10 cellular contexts compared by ENCODE assay signal in genomic region chr11:61769169-61769920, GRCh38. TPM values are rescaled to one million over a fixed set of nuclear protein-coding genes. Genes with fewer than 3 reads are reported as not detected.
DNase-seq lines count a peak whose midpoint lies in the region; ATAC-seq and TF ChIP-seq lines count a peak whose summit lies in the region.
"Had no signal": no experiment of that assay in that cellular context is flagged by ENCODE, and none has a peak within 500 bp of the region (broad histone marks: within the 10 kb centered on the region; RNA-seq: fewer than 3 reads in every experiment).

No MANE protein-coding gene starts in this region.

- no peak overlapping the region for H3K4me3 Mint-ChIP-seq in stimulated activated naive B cell treated with anti-CD40 and anti-IgM and Interleukin-4, amounts not matched to agents 10 μg/mL and 1 μg/mL and 100 μg/mL, for 72 hours
- H3K4me3 Mint-ChIP-seq: activated CD4-positive, alpha-beta T cell treated with anti-CD3 and anti-CD28 coated beads, Interleukin-2, amount 10 ng/mL, durations not matched to agents 7 days and 5 days; activated naive CD8-positive, alpha-beta T cell had no signal

- H3K36me3 Mint-ChIP-seq in stimulated activated naive B cell treated with anti-CD40 and anti-IgM and Interleukin-4, amounts not matched to agents 10 μg/mL and 1 μg/mL and 100 μg/mL, for 72 hours: no peaks in the 10 kb centered on the region
- H3K36me3 Mint-ChIP-seq: activated naive CD8-positive, alpha-beta T cell had no signal

- H3K27ac ChIP-seq in body of pancreas: peak overlapping the region; percentile 54 to 70 (median 66)
- H3K27ac ChIP-seq: left ventricle myocardium inferior had no signal

- H3K27me3 ChIP-seq in body of pancreas: no peaks in the 10 kb centered on the region

- TF ChIP-seq CTCF in GM12874 (IDR thresholded peaks at IDR 0.05; ENCODE audit: insufficient read depth, low read depth, low read length): peak; percentile 24; the same call in 1 of the 2 replicates
- peak in 4 of 7 experiments; percentile 37 to 45 (median 40) for TF ChIP-seq CTCF in body of pancreas (IDR thresholded peaks at IDR 0.05)

- no peak for TF ChIP-seq POLR2A in body of pancreas (IDR thresholded peaks at IDR 0.05)

- H3K36me3 ChIP-seq in body of pancreas (replicated peaks in 1 of 2; ENCODE audit: insufficient read depth in 1 of 2, low read depth in 2 of 2): peaks cover 0 to 6% of the 10 kb centered on the region in 2 donors
- H3K36me3 ChIP-seq: left ventricle myocardium inferior had no signal

- peaks cover 39% of the 10 kb centered on the region for H3K4me1 ChIP-seq in body of pancreas

- ATAC-seq in body of pancreas (peak; percentile 59), HG03139 (IDR thresholded peaks at IDR 0.05; ENCODE audit: unreplicated experiment) (no peak)
- ATAC-seq in stimulated activated naive B cell treated with anti-CD40 and anti-IgM and Interleukin-4, amounts not matched to agents 10 μg/mL and 1 μg/mL and 100 μg/mL, for 72 hours (replicated peaks): no peak

- 35 to 52% methylated on average over 6 to 33 of the region's 33 CpGs for WGBS in body of pancreas, 2 donors

- H3K27ac Mint-ChIP-seq in stimulated activated naive B cell treated with anti-CD40 and anti-IgM and Interleukin-4, amounts not matched to agents 10 μg/mL and 1 μg/mL and 100 μg/mL, for 72 hours: no peak overlapping the region
- H3K27ac Mint-ChIP-seq: activated CD4-positive, alpha-beta T cell treated with anti-CD3 and anti-CD28 coated beads, Interleukin-2, amount 10 ng/mL, durations not matched to agents 7 days and 5 days; activated naive CD8-positive, alpha-beta T cell had no signal

- no peaks in the 10 kb centered on the region for H3K9me3 ChIP-seq in body of pancreas
- H3K9me3 ChIP-seq: left ventricle myocardium inferior had no signal

- DNase-seq in body of pancreas: peak; percentile 31 to 58 (median 54)
- peak; percentile 19 for DNase-seq in non-pigmented ciliary epithelial cell (ENCODE audit: low read depth)
- DNase-seq in stimulated activated naive B cell treated with anti-CD40 and anti-IgM and Interleukin-4, amounts not matched to agents 10 μg/mL and 1 μg/mL and 100 μg/mL, for 72 hours: no peak
- no peak for DNase-seq in NCI-H345 (lab: John Stamatoyannopoulos, UW)
- DNase-seq: activated CD4-positive, alpha-beta T cell treated with anti-CD3 and anti-CD28 coated beads, Interleukin-2, amount 10 ng/mL, durations not matched to agents 7 days and 5 days; left ventricle myocardium inferior; NCI-H2107 had no signal

- no peaks in the 10 kb centered on the region for H3K9me3 Mint-ChIP-seq in stimulated activated naive B cell treated with anti-CD40 and anti-IgM and Interleukin-4, amounts not matched to agents 10 μg/mL and 1 μg/mL and 100 μg/mL, for 72 hours
- H3K9me3 Mint-ChIP-seq: activated CD4-positive, alpha-beta T cell treated with anti-CD3 and anti-CD28 coated beads, Interleukin-2, amount 10 ng/mL, durations not matched to agents 7 days and 5 days had no signal

- no peak overlapping the region for H3K4me3 ChIP-seq in body of pancreas
- H3K4me3 ChIP-seq: left ventricle myocardium inferior had no signal

- intact Hi-C loops in body of pancreas (cut with DNase I): no loop called here

- peaks cover 0 to 2% of the 10 kb centered on the region in 2 donors for H3K4me1 Mint-ChIP-seq in stimulated activated naive B cell treated with anti-CD40 and anti-IgM and Interleukin-4, amounts not matched to agents 10 μg/mL and 1 μg/mL and 100 μg/mL, for 72 hours

- H3K27me3 Mint-ChIP-seq in stimulated activated naive B cell treated with anti-CD40 and anti-IgM and Interleukin-4, amounts not matched to agents 10 μg/mL and 1 μg/mL and 100 μg/mL, for 72 hours: peaks cover 0 to 4% of the 10 kb centered on the region in 2 donors
- H3K27me3 Mint-ChIP-seq: activated CD4-positive, alpha-beta T cell treated with anti-CD3 and anti-CD28 coated beads, Interleukin-2, amount 10 ng/mL, durations not matched to agents 7 days and 5 days; activated naive CD8-positive, alpha-beta T cell had no signal

RNA-seq across cellular contexts. Expression of gene MYRF, which starts 16.9 kb away (rescaled TPM):
- total RNA-seq in body of pancreas: 10 to 100 TPM; 33.2 to 47.5 TPM

RNA-seq across cellular contexts. Expression of gene TMEM258, which starts 23.1 kb away (rescaled TPM):
- 10 to 100 TPM in 1 of 2 donors, 1 to 10 TPM in 1; 8.6 to 29.1 TPM for total RNA-seq in body of pancreas

RNA-seq across cellular contexts. Expression of gene FEN1, which starts 23.4 kb away (rescaled TPM):
- 1 to 10 TPM; 2.6 to 3.4 TPM for total RNA-seq in body of pancreas

RNA-seq across cellular contexts. Expression of gene FADS1, which starts 47.5 kb away (rescaled TPM):
- total RNA-seq in body of pancreas: 1 to 10 TPM; 4.6 to 7.0 TPM

RNA-seq across cellular contexts. Expression of gene FADS2, which starts 58.8 kb away (rescaled TPM):
- total RNA-seq in body of pancreas: 1 to 10 TPM; 2.0 to 4.4 TPM

Comparison
In these comparisons a context has a peak if more than half of its experiments do, and no peak if none do; other contexts are left out.
1. DNase-seq: peak in body of pancreas (4 of 4) and non-pigmented ciliary epithelial cell (single experiment); none in stimulated activated naive B cell treated with anti-CD40 and anti-IgM and Interleukin-4, amounts not matched to agents 10 μg/mL and 1 μg/mL and 100 μg/mL, for 72 hours (single experiment) and NCI-H345 (single experiment).